ENCODE assay signal across 14 cellular contexts in the genomic region with DNA sequence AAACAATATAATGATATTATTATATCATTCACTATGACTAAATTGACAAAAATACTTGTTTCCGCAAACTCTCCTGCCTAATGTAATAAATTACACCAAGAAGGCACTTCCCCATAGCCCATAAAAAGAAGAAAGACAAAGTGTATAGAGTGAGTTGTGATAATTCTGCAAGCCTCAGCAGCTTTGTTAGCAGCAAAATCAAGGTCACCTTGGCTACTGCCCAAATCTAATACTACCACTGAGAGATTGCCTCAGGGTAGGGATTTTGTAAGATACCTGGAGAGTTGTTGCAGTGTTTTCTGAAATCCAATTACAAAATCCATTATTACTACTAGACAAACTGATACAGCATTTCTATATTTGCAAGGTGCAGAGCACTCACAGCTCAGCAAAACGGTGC.
"Had no signal": no experiment of that assay in that cellular context is flagged by ENCODE, and none has a peak within 500 bp of the region (broad histone marks: within the 10 kb centered on the region; RNA-seq: fewer than 3 reads in every experiment).

No MANE protein-coding gene starts in this region.

- H3K9me3 ChIP-seq: lower lobe of right lung, psoas muscle, transverse colon had no signal

- ATAC-seq: foreskin keratinocyte; lower lobe of right lung; psoas muscle; sciatic nerve; stimulated activated naive CD8-positive, alpha-beta T cell treated with anti-CD3 and anti-CD28 coated beads, Interleukin-15, Interleukin-2, amounts not matched to agents 100 U/mL and 50 U/mL, for 24 hours had no signal

- H3K4me3 ChIP-seq: lower lobe of right lung, psoas muscle, transverse colon had no signal

- DNase-seq: activated CD4-positive, alpha-beta T cell treated with anti-CD3 and anti-CD28 coated beads, Interleukin-2, amount 10 ng/mL, durations not matched to agents 7 days and 5 days; activated naive CD4-positive, alpha-beta T cell; activated naive CD8-positive, alpha-beta T cell treated with anti-CD3 and anti-CD28 coated beads, Interleukin-2, amount 10 ng/mL, durations not matched to agents 7 days and 5 days; anterior cingulate cortex; brain microvascular endothelial cell; cortex of kidney; effector CD8-positive, alpha-beta T cell; foreskin keratinocyte; kidney glomerular epithelial cell; lower lobe of right lung; psoas muscle; stimulated activated naive CD8-positive, alpha-beta T cell treated with anti-CD3 and anti-CD28 coated beads, Interleukin-15, Interleukin-2, amounts not matched to agents 100 U/mL and 50 U/mL, for 24 hours; transverse colon had no signal

- H3K27me3 ChIP-seq: brain microvascular endothelial cell, foreskin keratinocyte, transverse colon had no signal

- H3K27ac ChIP-seq: brain microvascular endothelial cell, foreskin keratinocyte, lower lobe of right lung, psoas muscle, transverse colon had no signal

- H3K4me1 ChIP-seq: foreskin keratinocyte, lower lobe of right lung, psoas muscle, transverse colon had no signal
